Comparison of ENCODE assay signal across 30 cellular contexts in genomic region chr20:45908086-45908485, GRCh38. TPM values are rescaled to one million over a fixed set of nuclear protein-coding genes. Genes with fewer than 3 reads are reported as not detected.
"Had no signal": no experiment of that assay in that cellular context is flagged by ENCODE, and none has a peak within 500 bp of the region (broad histone marks: within the 10 kb centered on the region; RNA-seq: fewer than 3 reads in every experiment).

No MANE protein-coding gene starts in this region.

- H3K27ac ChIP-seq: colonic mucosa, esophagus muscularis mucosa, foreskin keratinocyte, gastroesophageal sphincter, heart left ventricle, hepatocyte, left lung, ovary, psoas muscle, skin epidermis, spleen, thoracic aorta, tibial nerve, upper lobe of left lung had no signal

- H3K4me3 Mint-ChIP-seq: dendritic cell treated with granulocyte-macrophage colony-stimulating factor and Interleukin-4, amounts not matched to agents 40 ng/mL and 50 ng/mL, for 4 days; endodermal cell; mesothelial cell of epicardium; naive B cell; natural killer cell treated with Interleukin-12 subunit alpha and Interleukin-12 subunit beta and Interleukin-15 and Interleukin-18, amount 100 ng/mL, for 72 hours; stimulated activated naive B cell treated with anti-CD40 and anti-IgM and Interleukin-4, amounts not matched to agents 10 μg/mL and 1 μg/mL and 100 μg/mL, for 72 hours; stimulated activated naive CD8-positive, alpha-beta T cell treated with anti-CD3 and anti-CD28 coated beads, Interleukin-15, Interleukin-2, amounts not matched to agents 100 ng/mL and 50 ng/mL, for 24 hours had no signal

- H3K27ac Mint-ChIP-seq: dendritic cell treated with granulocyte-macrophage colony-stimulating factor and Interleukin-4, amounts not matched to agents 40 ng/mL and 50 ng/mL, for 4 days; endodermal cell; mesothelial cell of epicardium; naive B cell; stimulated activated naive CD8-positive, alpha-beta T cell treated with anti-CD3 and anti-CD28 coated beads, Interleukin-15, Interleukin-2, amounts not matched to agents 100 ng/mL and 50 ng/mL, for 24 hours had no signal

- H3K9me3 Mint-ChIP-seq: dendritic cell treated with granulocyte-macrophage colony-stimulating factor and Interleukin-4, amounts not matched to agents 40 ng/mL and 50 ng/mL, for 4 days; endodermal cell; mesothelial cell of epicardium; stimulated activated naive B cell treated with anti-CD40 and anti-IgM and Interleukin-4, amounts not matched to agents 10 μg/mL and 1 μg/mL and 100 μg/mL, for 72 hours; stimulated activated naive CD8-positive, alpha-beta T cell treated with anti-CD3 and anti-CD28 coated beads, Interleukin-15, Interleukin-2, amounts not matched to agents 100 ng/mL and 50 ng/mL, for 24 hours had no signal

- ATAC-seq: foreskin keratinocyte; gastroesophageal sphincter; heart left ventricle; left cardiac atrium; left lung; mucosa of descending colon; natural killer cell treated with Interleukin-12 subunit alpha and Interleukin-12 subunit beta and Interleukin-15 and Interleukin-18, amount 100 ng/mL, for 72 hours; psoas muscle; right cardiac atrium; stimulated activated naive B cell treated with anti-CD40 and anti-IgM and Interleukin-4, amounts not matched to agents 10 μg/mL and 1 μg/mL and 100 μg/mL, for 72 hours had no signal

- H2AFZ ChIP-seq: hepatocyte had no signal

- H3K4me2 ChIP-seq: hepatocyte had no signal

- H3K4me3 ChIP-seq: colonic mucosa, esophagus muscularis mucosa, gastroesophageal sphincter, hepatocyte, left lung, mucosa of descending colon, ovary, skin epidermis, spleen, thoracic aorta, tibial nerve, upper lobe of left lung had no signal

- H3K36me3 Mint-ChIP-seq: naive B cell; natural killer cell treated with Interleukin-12 subunit alpha and Interleukin-12 subunit beta and Interleukin-15 and Interleukin-18, amount 100 ng/mL, for 72 hours had no signal

- H3K27me3 Mint-ChIP-seq: natural killer cell treated with Interleukin-12 subunit alpha and Interleukin-12 subunit beta and Interleukin-15 and Interleukin-18, amount 100 ng/mL, for 72 hours; stimulated activated naive B cell treated with anti-CD40 and anti-IgM and Interleukin-4, amounts not matched to agents 10 μg/mL and 1 μg/mL and 100 μg/mL, for 72 hours; stimulated activated naive CD8-positive, alpha-beta T cell treated with anti-CD3 and anti-CD28 coated beads, Interleukin-15, Interleukin-2, amounts not matched to agents 100 ng/mL and 50 ng/mL, for 24 hours had no signal

- H3K9me3 ChIP-seq: colonic mucosa, esophagus muscularis mucosa, gastroesophageal sphincter, heart left ventricle, left lung, mucosa of descending colon, ovary, psoas muscle, spleen, thoracic aorta, tibial nerve, upper lobe of left lung had no signal

- H3K36me3 ChIP-seq: colonic mucosa, ovary, thoracic aorta had no signal

- H3K27me3 ChIP-seq: colonic mucosa, foreskin keratinocyte, hepatocyte, ovary, tibial nerve, upper lobe of left lung had no signal

- H3K79me2 ChIP-seq: hepatocyte had no signal

- DNase-seq: colonic mucosa; effector CD8-positive, alpha-beta T cell; endodermal cell; foreskin keratinocyte; heart left ventricle; left cardiac atrium; mesenchymal stem cell; mucosa of descending colon; naive B cell; occipital lobe; ovary; psoas muscle; right cardiac atrium; spleen; stimulated activated naive B cell treated with anti-CD40 and anti-IgM and Interleukin-4, amounts not matched to agents 10 μg/mL and 1 μg/mL and 100 μg/mL, for 72 hours; upper lobe of left lung had no signal

- FAIRE-seq: endothelial cell of umbilical vein, urothelium cell line had no signal

RNA-seq across cellular contexts. Expression of gene SPATA25, which starts 20.7 kb away (rescaled TPM):
- total RNA-seq: epithelial cell of proximal tubule had no signal
